ENCODE assay signal across 9 cellular contexts in the genomic region with DNA sequence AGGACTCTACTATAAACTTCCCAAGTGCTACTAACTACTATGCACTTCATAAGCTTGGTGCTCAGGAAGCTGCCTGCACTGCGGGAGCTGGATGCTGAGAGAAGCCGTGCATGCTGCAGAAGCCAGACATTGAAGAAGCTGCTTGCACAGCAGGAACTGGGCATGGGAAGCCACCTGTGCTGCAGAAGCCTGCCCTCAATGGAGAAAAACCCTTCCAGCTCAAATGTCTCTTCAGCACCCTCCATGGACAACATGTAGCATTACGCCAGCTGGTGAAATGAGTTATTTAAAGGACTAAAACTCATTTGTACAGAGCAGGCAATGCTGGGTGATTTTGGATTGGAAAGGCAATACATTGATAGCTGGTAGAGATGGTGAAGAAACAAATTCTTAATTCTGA.
DNase-seq lines count a peak whose midpoint lies in the region; ATAC-seq and TF ChIP-seq lines count a peak whose summit lies in the region.
"Had no signal": no experiment of that assay in that cellular context is flagged by ENCODE, and none has a peak within 500 bp of the region (broad histone marks: within the 10 kb centered on the region; RNA-seq: fewer than 3 reads in every experiment).

No MANE protein-coding gene starts in this region.

- H3K27me3 ChIP-seq in SK-N-SH (ENCODE audit: insufficient read depth): no peaks in the 10 kb centered on the region

- H3K36me3 Mint-ChIP-seq in WTC11: no peaks in the 10 kb centered on the region
- no peaks in the 10 kb centered on the region for H3K36me3 Mint-ChIP-seq in activated CD8-positive, alpha-beta T cell treated with anti-CD3 and anti-CD28 coated beads for 36 hours (ENCODE audit: low read depth)

- no peak overlapping the region for H3K9ac ChIP-seq in SK-N-SH

- no peak for TF ChIP-seq EP300 in SK-N-SH (IDR thresholded peaks at IDR 0.05; ENCODE audit: borderline replicate concordance in 1 of 2, low read depth in 1 of 2, low read length in 1 of 2)

- no peaks in the 10 kb centered on the region for H3K79me2 ChIP-seq in SK-N-SH (ENCODE audit: insufficient read depth)

- H3K9me2 ChIP-seq in SK-N-SH: no peaks in the 10 kb centered on the region

- H3K36me3 ChIP-seq in SK-N-SH (replicated peaks in 1 of 2; ENCODE audit: control insufficient read depth in 1 of 2, insufficient read depth in 2 of 2, low read length in 1 of 2): no peaks in the 10 kb centered on the region

- intact Hi-C loops in activated CD8-positive, alpha-beta T cell treated with anti-CD3 and anti-CD28 coated beads for 36 hours (cut with micrococcal nuclease): no loop called here

- no peaks in the 10 kb centered on the region for H3K27me3 Mint-ChIP-seq in WTC11 (ENCODE audit: low read depth)
- no peaks in the 10 kb centered on the region for H3K27me3 Mint-ChIP-seq in activated CD8-positive, alpha-beta T cell treated with anti-CD3 and anti-CD28 coated beads for 36 hours
- H3K27me3 Mint-ChIP-seq: stimulated activated naive CD8-positive, alpha-beta T cell treated with anti-CD3 and anti-CD28 coated beads, Interleukin-15, Interleukin-2, amounts not matched to agents 100 ng/mL and 50 ng/mL, for 24 hours had no signal

- H3K4me2 ChIP-seq in SK-N-SH: no peak overlapping the region

- H3K4me3 Mint-ChIP-seq in WTC11: no peak overlapping the region
- no peak overlapping the region for H3K4me3 Mint-ChIP-seq in activated CD8-positive, alpha-beta T cell treated with anti-CD3 and anti-CD28 coated beads for 36 hours
- H3K4me3 Mint-ChIP-seq: stimulated activated naive CD8-positive, alpha-beta T cell treated with anti-CD3 and anti-CD28 coated beads, Interleukin-15, Interleukin-2, amounts not matched to agents 100 ng/mL and 50 ng/mL, for 24 hours had no signal

- POLR2A ChIA-PET in SK-N-SH (lab: Yijun Ruan, JAX): interaction anchor here (0.6 kb wide), 1 partner anchor 10 kb away, joined by 3 read pairs; no protein-coding TSS in a partner anchor
- POLR2A ChIA-PET in WTC11 (lab: Charles Lee): no interaction called here
- POLR2A ChIA-PET in activated CD8-positive, alpha-beta T cell treated with anti-CD3 and anti-CD28 coated beads for 36 hours (lab: Charles Lee): no interaction called here

- H3K27ac ChIP-seq in SK-N-SH (ENCODE audit: low read depth in 2 of 2, low read length in 1 of 2): no peak overlapping the region

- 0 out of 2 replicates have a peak, but pooled peaks cover 3% of the 10 kb centered on the region for H3K4me1 Mint-ChIP-seq in WTC11
- no peaks in the 10 kb centered on the region for H3K4me1 Mint-ChIP-seq in activated CD8-positive, alpha-beta T cell treated with anti-CD3 and anti-CD28 coated beads for 36 hours (ENCODE audit: low read depth)

- H4K20me1 ChIP-seq in SK-N-SH (ENCODE audit: insufficient read depth): no peaks in the 10 kb centered on the region

- H3F3A ChIP-seq in SK-N-SH (replicated peaks; ENCODE audit: insufficient read depth): no peaks in the 10 kb centered on the region

- DNase-seq in SK-N-SH: peak; percentile 43
- DNase-seq in NCI-H1436 treated with DMSO at 0.1 percent for 48 hours (lab: John Stamatoyannopoulos, UW): peak; percentile 5
- peak; percentile 49 for DNase-seq in WTC11 (ENCODE audit: low spot score)
- no peak for DNase-seq in retinal pigment epithelial cell (ENCODE audit: low read depth)
- no peak for DNase-seq in foreskin fibroblast
- no peak for DNase-seq in LoVo (ENCODE audit: low spot score)
- no peak for DNase-seq in activated CD8-positive, alpha-beta T cell treated with anti-CD3 and anti-CD28 coated beads for 36 hours

- H3K27ac Mint-ChIP-seq in WTC11: no peak overlapping the region
- no peak overlapping the region for H3K27ac Mint-ChIP-seq in activated CD8-positive, alpha-beta T cell treated with anti-CD3 and anti-CD28 coated beads for 36 hours
- H3K27ac Mint-ChIP-seq: stimulated activated naive CD8-positive, alpha-beta T cell treated with anti-CD3 and anti-CD28 coated beads, Interleukin-15, Interleukin-2, amounts not matched to agents 100 ng/mL and 50 ng/mL, for 24 hours had no signal

- no peak for TF ChIP-seq CTCF in SK-N-SH (IDR thresholded peaks at IDR 0.05)
- TF ChIP-seq CTCF in WTC11 (IDR thresholded peaks at IDR 0.05): 0 out of 2 replicates have a peak, but pooled peaks have one; percentile 22
- peak; percentile 40 for TF ChIP-seq CTCF in retinal pigment epithelial cell (conservative IDR thresholded peaks at IDR 0.05; ENCODE audit: low read depth, low read length)
- no peak for TF ChIP-seq CTCF in foreskin fibroblast (IDR thresholded peaks at IDR 0.05; ENCODE audit: low read depth, low read length)
- TF ChIP-seq CTCF in activated CD8-positive, alpha-beta T cell treated with anti-CD3 and anti-CD28 coated beads for 36 hours (IDR thresholded peaks at IDR 0.05): no peak

- no peak overlapping the region for H2AFZ ChIP-seq in SK-N-SH (ENCODE audit: low read depth)

- H3K4me3 ChIP-seq in SK-N-SH (ENCODE audit: low read depth in 2 of 2, low read length in 1 of 2) (no peak overlapping the region), retinal pigment epithelial cell (ENCODE audit: low read length) (no peak overlapping the region), foreskin fibroblast (ENCODE audit: low read depth in 1 of 2, low read length in 2 of 2) (no peak overlapping the region)

- no peaks in the 10 kb centered on the region for H3K9me3 Mint-ChIP-seq in WTC11
- no peaks in the 10 kb centered on the region for H3K9me3 Mint-ChIP-seq in activated CD8-positive, alpha-beta T cell treated with anti-CD3 and anti-CD28 coated beads for 36 hours
- H3K9me3 Mint-ChIP-seq: stimulated activated naive CD8-positive, alpha-beta T cell treated with anti-CD3 and anti-CD28 coated beads, Interleukin-15, Interleukin-2, amounts not matched to agents 100 ng/mL and 50 ng/mL, for 24 hours had no signal

- peak; percentile 60 for TF ChIP-seq RAD21 in SK-N-SH (IDR thresholded peaks at IDR 0.05; ENCODE audit: low read length)

- 46% methylated on average over 1 of the region's 3 CpGs for WGBS in SK-N-SH (ENCODE audit: low lambda C conversion rate)

- CTCF ChIA-PET in SK-N-SH (lab: Yijun Ruan, JAX) (interaction anchor here (0.7 to 1.7 kb wide), 9 partner anchors 9 to 1090 kb away, joined by 3 to 7 read pairs (median 4); no protein-coding TSS in a partner anchor), WTC11 (lab: Charles Lee) (interaction anchor here (0.7 to 2.4 kb wide), 23 partner anchors 10 to 440 kb away, joined by 3 to 52 read pairs (median 4); no protein-coding TSS in a partner anchor)
- CTCF ChIA-PET in activated CD8-positive, alpha-beta T cell treated with anti-CD3 and anti-CD28 coated beads for 36 hours (lab: Charles Lee): no interaction called here

- no peaks in the 10 kb centered on the region for H3K4me1 ChIP-seq in SK-N-SH (ENCODE audit: control insufficient read depth in 1 of 2, insufficient read depth in 2 of 2, low read depth in 1 of 2, low read length in 1 of 2)

- no peaks in the 10 kb centered on the region for H3K9me3 ChIP-seq in SK-N-SH

- ATAC-seq in SK-N-SH treated with all-trans-retinoic acid at 6 μM for 48 hours: no peak
- peak; percentile 97 for ATAC-seq in WTC11
- ATAC-seq in activated CD8-positive, alpha-beta T cell treated with anti-CD3 and anti-CD28 coated beads for 36 hours: no peak

TF ChIP-seq in SK-N-SH, 30 proteins besides CTCF, POLR2A, EP300 and RAD21 (continues in another document):
- TF ChIP-seq, protein P1, sequence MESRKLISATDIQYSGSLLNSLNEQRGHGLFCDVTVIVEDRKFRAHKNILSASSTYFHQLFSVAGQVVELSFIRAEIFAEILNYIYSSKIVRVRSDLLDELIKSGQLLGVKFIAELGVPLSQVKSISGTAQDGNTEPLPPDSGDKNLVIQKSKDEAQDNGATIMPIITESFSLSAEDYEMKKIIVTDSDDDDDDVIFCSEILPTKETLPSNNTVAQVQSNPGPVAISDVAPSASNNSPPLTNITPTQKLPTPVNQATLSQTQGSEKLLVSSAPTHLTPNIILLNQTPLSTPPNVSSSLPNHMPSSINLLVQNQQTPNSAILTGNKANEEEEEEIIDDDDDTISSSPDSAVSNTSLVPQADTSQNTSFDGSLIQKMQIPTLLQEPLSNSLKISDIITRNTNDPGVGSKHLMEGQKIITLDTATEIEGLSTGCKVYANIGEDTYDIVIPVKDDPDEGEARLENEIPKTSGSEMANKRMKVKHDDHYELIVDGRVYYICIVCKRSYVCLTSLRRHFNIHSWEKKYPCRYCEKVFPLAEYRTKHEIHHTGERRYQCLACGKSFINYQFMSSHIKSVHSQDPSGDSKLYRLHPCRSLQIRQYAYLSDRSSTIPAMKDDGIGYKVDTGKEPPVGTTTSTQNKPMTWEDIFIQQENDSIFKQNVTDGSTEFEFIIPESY (IDR thresholded peaks at IDR 0.05; ENCODE audit: borderline replicate concordance, low read depth): no peak

TF ChIP-seq in SK-N-SH treated with all-trans-retinoic acid at 6 μM for 48 hours, 23 proteins besides CTCF, POLR2A, EP300 and RAD21 (continues in another document):
- TF ChIP-seq, protein P2, sequence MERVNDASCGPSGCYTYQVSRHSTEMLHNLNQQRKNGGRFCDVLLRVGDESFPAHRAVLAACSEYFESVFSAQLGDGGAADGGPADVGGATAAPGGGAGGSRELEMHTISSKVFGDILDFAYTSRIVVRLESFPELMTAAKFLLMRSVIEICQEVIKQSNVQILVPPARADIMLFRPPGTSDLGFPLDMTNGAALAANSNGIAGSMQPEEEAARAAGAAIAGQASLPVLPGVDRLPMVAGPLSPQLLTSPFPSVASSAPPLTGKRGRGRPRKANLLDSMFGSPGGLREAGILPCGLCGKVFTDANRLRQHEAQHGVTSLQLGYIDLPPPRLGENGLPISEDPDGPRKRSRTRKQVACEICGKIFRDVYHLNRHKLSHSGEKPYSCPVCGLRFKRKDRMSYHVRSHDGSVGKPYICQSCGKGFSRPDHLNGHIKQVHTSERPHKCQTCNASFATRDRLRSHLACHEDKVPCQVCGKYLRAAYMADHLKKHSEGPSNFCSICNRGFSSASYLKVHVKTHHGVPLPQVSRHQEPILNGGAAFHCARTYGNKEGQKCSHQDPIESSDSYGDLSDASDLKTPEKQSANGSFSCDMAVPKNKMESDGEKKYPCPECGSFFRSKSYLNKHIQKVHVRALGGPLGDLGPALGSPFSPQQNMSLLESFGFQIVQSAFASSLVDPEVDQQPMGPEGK (CRISPR knock-in tag; IDR thresholded peaks at IDR 0.05; ENCODE audit: borderline replicate concordance): no peak

Comparison
In these comparisons a context has a peak if more than half of its experiments do, and no peak if none do; other contexts are left out.
1. DNase-seq: peak in SK-N-SH (single experiment), NCI-H1436 treated with DMSO at 0.1 percent for 48 hours (single experiment) and WTC11 (single experiment); none in retinal pigment epithelial cell (single experiment), foreskin fibroblast (0 of 2), LoVo (single experiment) and activated CD8-positive, alpha-beta T cell treated with anti-CD3 and anti-CD28 coated beads for 36 hours (single experiment).
2. CTCF ChIP-seq: peak in WTC11 (single experiment) and retinal pigment epithelial cell (single experiment); none in SK-N-SH (single experiment), foreskin fibroblast (single experiment) and activated CD8-positive, alpha-beta T cell treated with anti-CD3 and anti-CD28 coated beads for 36 hours (single experiment).